ENCODE assay signal across 8 cellular contexts in the genomic region with DNA sequence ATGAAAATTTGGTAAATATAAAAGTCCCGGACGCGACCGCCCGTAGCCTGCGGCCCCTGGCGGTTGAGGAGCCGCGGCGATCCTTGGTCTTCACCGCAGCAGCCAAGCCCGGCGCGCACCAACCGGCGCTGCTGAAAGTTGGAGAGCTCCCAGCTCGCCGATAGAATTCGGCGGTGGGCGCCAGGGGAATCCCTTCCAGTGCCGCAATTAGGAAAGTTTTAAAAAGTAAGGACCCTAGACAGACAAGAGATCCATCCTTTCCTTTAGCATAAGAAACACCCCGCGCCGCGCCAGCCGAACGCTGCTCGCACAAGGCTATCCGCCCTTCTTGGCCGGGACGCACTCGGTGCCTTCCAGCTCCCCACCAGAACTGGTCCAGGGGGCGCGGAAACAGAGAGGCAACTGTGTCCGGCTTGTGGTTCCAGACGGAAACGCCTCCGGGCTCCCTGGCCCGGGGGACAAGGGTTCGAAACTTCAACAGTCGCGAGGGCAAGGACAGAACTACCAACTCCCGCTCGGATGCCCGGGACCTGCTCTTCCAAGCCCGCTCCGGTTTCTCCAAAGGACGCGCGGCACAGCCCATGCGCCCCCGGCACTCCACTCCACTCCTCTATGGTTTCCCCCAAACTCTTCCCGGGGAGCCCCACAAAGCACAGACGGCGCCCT. TPM values are rescaled to one million over a fixed set of nuclear protein-coding genes. Genes with fewer than 3 reads are reported as not detected.
A peak's percentile ranks its signal among the peaks of the same experiment; 100 is the strongest.
DNase-seq lines count a peak whose midpoint lies in the region; ATAC-seq and TF ChIP-seq lines count a peak whose summit lies in the region.

No MANE protein-coding gene starts in this region.

- TF ChIP-seq CTCF in breast epithelium (IDR thresholded peaks at IDR 0.05) (peak in 1 of 3 donors; percentile 0), spleen (IDR thresholded peaks at IDR 0.05 in 8 of 11, conservative IDR thresholded peaks at IDR 0.05 in 3 of 11) (peak in 7 of 11 experiments; percentile 19 to 58 (median 46))

- H3K4me1 ChIP-seq in breast epithelium (peaks cover 0 to 5% of the 10 kb centered on the region in 2 donors), spleen (peaks cover 6 to 31% (median 19%) of the 10 kb centered on the region in 6 donors)

- TF ChIP-seq POLR2A in breast epithelium (IDR thresholded peaks at IDR 0.05) (no peak), spleen (IDR thresholded peaks at IDR 0.05) (no peak)

- H3K4me3 ChIP-seq in breast epithelium (peak overlapping the region; percentile 64 to 92 (median 70)), spleen (peak overlapping the region; percentile 5 to 84 (median 62))

- H3K36me3 ChIP-seq in breast epithelium (no peaks in the 10 kb centered on the region), spleen (no peaks in the 10 kb centered on the region)

- intact Hi-C loops in breast epithelium (cut with DNase I; ENCODE audit: low total_unique reads) (no loop called here), spleen (cut with DNase I; ENCODE audit: low total_unique reads) (loop anchor here (10.0 kb wide), 1 partner anchor 240 kb away; no protein-coding TSS in a partner anchor)

- DNase-seq in CD1c-positive myeloid dendritic cell (ENCODE audit: extremely low spot score) (peak; percentile 12), NCI-H226 (peak; percentile 29), breast epithelium (ENCODE audit: low spot score in 2 of 2) (no peak), islet precursor cell (peak; percentile 86), spleen (peak; percentile 80)

- no peaks in the 10 kb centered on the region for H3K27me3 ChIP-seq in breast epithelium
- peaks cover 0 to 57% (median 14%) of the 10 kb centered on the region in 7 donors for H3K27me3 ChIP-seq in spleen (replicated peaks in 1 of 7)

- no peaks in the 10 kb centered on the region for H3K9me3 ChIP-seq in breast epithelium
- no peaks in the 10 kb centered on the region for H3K9me3 ChIP-seq in spleen

- 1 to 3% (median 2%) methylated on average over 46 to 56 of the region's 56 CpGs for WGBS in spleen, 5 donors

- H3K27ac ChIP-seq in breast epithelium (no peak overlapping the region), spleen (no peak overlapping the region)

- ATAC-seq in GM18909 (IDR thresholded peaks at IDR 0.05; ENCODE audit: poor library complexity, unreplicated experiment) (peak; percentile 34), HG03457 (IDR thresholded peaks at IDR 0.05; ENCODE audit: unreplicated experiment) (no peak), HG03439 (IDR thresholded peaks at IDR 0.05; ENCODE audit: unreplicated experiment) (no peak)

RNA-seq across cellular contexts. Expression of a gene that starts 1.7 kb away (rescaled TPM):
- total RNA-seq in breast epithelium (1 to 10 TPM in 2 of 3 donors, under 1 TPM in 1; 0.98 to 3.2 (median 1.2) TPM), spleen (1 to 10 TPM in 6 of 7 donors, under 1 TPM in 1; 0.64 to 3.0 (median 1.6) TPM)
- under 1 TPM; 0.41 to 0.93 (median 0.80) TPM for polyA plus RNA-seq in spleen

Comparison
In these comparisons a context has a peak if more than half of its experiments do, and no peak if none do; other contexts are left out.
1. DNase-seq: peak in CD1c-positive myeloid dendritic cell (single experiment), NCI-H226 (single experiment), islet precursor cell (single experiment) and spleen (single experiment); none in breast epithelium (0 of 2).